In genomic region chr6:16762265-16762546, GRCh38 we compare ENCODE assay signal across 8 cellular contexts. TPM values are rescaled to one million over a fixed set of nuclear protein-coding genes. Genes with fewer than 3 reads are reported as not detected.
A peak's percentile ranks its signal among the peaks of the same experiment; 100 is the strongest.
DNase-seq lines count a peak whose midpoint lies in the region; ATAC-seq and TF ChIP-seq lines count a peak whose summit lies in the region.

No MANE protein-coding gene starts in this region.

- H3K27me3 ChIP-seq in iPS-20b (ENCODE audit: insufficient read depth, low read length) (peaks cover 40% of the 10 kb centered on the region), subcutaneous abdominal adipose tissue (ENCODE audit: control insufficient read depth in 5 of 5, insufficient read depth in 4 of 5, low read length in 5 of 5) (no peaks in the 10 kb centered on the region)

- CTCF ChIA-PET in activated naive CD4-positive, alpha-beta T cell treated with anti-CD3 and anti-CD28 coated beads for 36 hours (lab: Charles Lee) = interaction anchor here (0.7 to 6.0 kb wide), 24 partner anchors 10 to 477 kb away, joined by 3 to 87 read pairs (median 4); no protein-coding TSS in a partner anchor
- CTCF ChIA-PET in activated CD8-positive, alpha-beta T cell treated with anti-CD3 and anti-CD28 coated beads for 36 hours (lab: Charles Lee) = interaction anchor here (0.7 to 5.2 kb wide), 25 partner anchors 11 to 438 kb away, joined by 3 to 68 read pairs (median 8); no protein-coding TSS in a partner anchor

- no peaks in the 10 kb centered on the region for H3K9me3 Mint-ChIP-seq in activated naive CD4-positive, alpha-beta T cell treated with anti-CD3 and anti-CD28 coated beads for 36 hours
- no peaks in the 10 kb centered on the region for H3K9me3 Mint-ChIP-seq in activated CD8-positive, alpha-beta T cell treated with anti-CD3 and anti-CD28 coated beads for 36 hours

- intact Hi-C loops in activated naive CD4-positive, alpha-beta T cell treated with anti-CD3 and anti-CD28 coated beads for 36 hours (cut with micrococcal nuclease) = loop anchor here (1.0 to 10.0 kb wide), 7 partner anchors 251 to 1393 kb away; partner anchors contain the start of genes GMPR, KDM1B, NUP153 and TPMT
- intact Hi-C loops in activated CD8-positive, alpha-beta T cell treated with anti-CD3 and anti-CD28 coated beads for 36 hours (cut with micrococcal nuclease) = loop anchor here (2.0 to 5.0 kb wide), 8 partner anchors 50 to 429 kb away; no protein-coding TSS in a partner anchor

- H3K36me3 Mint-ChIP-seq in activated naive CD4-positive, alpha-beta T cell treated with anti-CD3 and anti-CD28 coated beads for 36 hours (ENCODE audit: low read depth) = no peaks in the 10 kb centered on the region
- peaks cover 13% of the 10 kb centered on the region for H3K36me3 Mint-ChIP-seq in activated CD8-positive, alpha-beta T cell treated with anti-CD3 and anti-CD28 coated beads for 36 hours (ENCODE audit: low read depth)

- H3K4me3 Mint-ChIP-seq in activated naive CD4-positive, alpha-beta T cell treated with anti-CD3 and anti-CD28 coated beads for 36 hours = peak overlapping the region; percentile 98
- peak overlapping the region; percentile 98 for H3K4me3 Mint-ChIP-seq in activated CD8-positive, alpha-beta T cell treated with anti-CD3 and anti-CD28 coated beads for 36 hours

- peaks cover 54% of the 10 kb centered on the region for H3K4me1 Mint-ChIP-seq in activated naive CD4-positive, alpha-beta T cell treated with anti-CD3 and anti-CD28 coated beads for 36 hours (ENCODE audit: low read depth)
- peaks cover 57% of the 10 kb centered on the region for H3K4me1 Mint-ChIP-seq in activated CD8-positive, alpha-beta T cell treated with anti-CD3 and anti-CD28 coated beads for 36 hours (ENCODE audit: low read depth)

- no peaks in the 10 kb centered on the region for H3K27me3 Mint-ChIP-seq in activated naive CD4-positive, alpha-beta T cell treated with anti-CD3 and anti-CD28 coated beads for 36 hours (ENCODE audit: low read depth)
- no peaks in the 10 kb centered on the region for H3K27me3 Mint-ChIP-seq in activated CD8-positive, alpha-beta T cell treated with anti-CD3 and anti-CD28 coated beads for 36 hours

- TF ChIP-seq CTCF in activated CD8-positive, alpha-beta T cell treated with anti-CD3 and anti-CD28 coated beads for 36 hours (IDR thresholded peaks at IDR 0.05) = no peak

- H3K9ac ChIP-seq in iPS-20b (ENCODE audit: low read depth, low read length) (peak overlapping the region; percentile 71; the same call in 1 of the 2 replicates), subcutaneous abdominal adipose tissue (ENCODE audit: low read length in 5 of 5) (peak overlapping the region; percentile 38 to 86 (median 80))

- DNase-seq in activated naive CD4-positive, alpha-beta T cell treated with anti-CD3 and anti-CD28 coated beads for 36 hours = no peak
- no peak for DNase-seq in activated naive CD4-positive, alpha-beta T cell (lab: John Stamatoyannopoulos, UW)
- DNase-seq in activated CD8-positive, alpha-beta T cell treated with anti-CD3 and anti-CD28 coated beads for 36 hours = no peak
- DNase-seq in glomerular visceral epithelial cell (ENCODE audit: extremely low spot score) = no peak
- no peak for DNase-seq in stimulated activated naive CD4-positive, alpha-beta T cell treated with Interleukin-2 at 50 U/mL for 16 hours (lab: John Stamatoyannopoulos, UW)

- peak overlapping the region; percentile 85 for H3K4me3 ChIP-seq in iPS-20b (ENCODE audit: low read length)
- H3K4me3 ChIP-seq in subcutaneous abdominal adipose tissue (ENCODE audit: low read depth in 1 of 5, low read length in 5 of 5) = peak overlapping the region; percentile 58 to 90 (median 80)

- H3K27ac ChIP-seq in iPS-20b (ENCODE audit: low read length) (no peak overlapping the region), subcutaneous abdominal adipose tissue (ENCODE audit: low read depth, low read length) (peak overlapping the region; percentile 93)

- H3K27ac Mint-ChIP-seq in activated naive CD4-positive, alpha-beta T cell treated with anti-CD3 and anti-CD28 coated beads for 36 hours = peak overlapping the region; percentile 85
- H3K27ac Mint-ChIP-seq in activated CD8-positive, alpha-beta T cell treated with anti-CD3 and anti-CD28 coated beads for 36 hours = peak overlapping the region; percentile 99

- POLR2A ChIA-PET in activated CD8-positive, alpha-beta T cell treated with anti-CD3 and anti-CD28 coated beads for 36 hours (lab: Charles Lee) = interaction anchor here (0.7 to 4.9 kb wide), 28 partner anchors 15 to 444 kb away, joined by 3 to 43 read pairs (median 4); no protein-coding TSS in a partner anchor

- peak; percentile 1 for ATAC-seq in HG03342 (IDR thresholded peaks at IDR 0.05; ENCODE audit: unreplicated experiment)
- ATAC-seq in activated CD8-positive, alpha-beta T cell treated with anti-CD3 and anti-CD28 coated beads for 36 hours = peak; percentile 6

- H3K9me3 ChIP-seq in iPS-20b (ENCODE audit: insufficient read depth, low read depth, low read length) (no peaks in the 10 kb centered on the region), subcutaneous abdominal adipose tissue (ENCODE audit: control insufficient read depth in 5 of 5, low read length in 5 of 5) (no peaks in the 10 kb centered on the region)

- H3K36me3 ChIP-seq in iPS-20b (ENCODE audit: insufficient read depth, low read depth, low read length) = no peaks in the 10 kb centered on the region
- H3K36me3 ChIP-seq in subcutaneous abdominal adipose tissue (ENCODE audit: control insufficient read depth in 5 of 5, insufficient read depth in 5 of 5, low read length in 5 of 5) = no peaks in the 10 kb centered on the region

- H3K4me1 ChIP-seq in iPS-20b (ENCODE audit: insufficient read depth, low read length) (peaks cover 18% of the 10 kb centered on the region), subcutaneous abdominal adipose tissue (ENCODE audit: control insufficient read depth in 5 of 5, insufficient read depth in 5 of 5, low read length in 5 of 5) (peaks cover 3 to 39% (median 28%) of the 10 kb centered on the region in 5 donors)

RNA-seq across cellular contexts. Expression of gene ATXN1, which starts 0.9 kb away (rescaled TPM):
- total RNA-seq in activated naive CD4-positive, alpha-beta T cell treated with anti-CD3 and anti-CD28 coated beads for 36 hours = 10 to 100 TPM in 1 of 2 experiments, 1 to 10 TPM in 1; 9.4 to 12.7 TPM
- 10 to 100 TPM; 35.4 to 40.8 TPM for total RNA-seq in activated CD8-positive, alpha-beta T cell treated with anti-CD3 and anti-CD28 coated beads for 36 hours
